ENCODE assay signal across 32 cellular contexts in genomic region chr9:135608999-135609317, GRCh38. TPM values are rescaled to one million over a fixed set of nuclear protein-coding genes. Genes with fewer than 3 reads are reported as not detected.
"Had no signal": no experiment of that assay in that cellular context is flagged by ENCODE, and none has a peak within 500 bp of the region (broad histone marks: within the 10 kb centered on the region; RNA-seq: fewer than 3 reads in every experiment).

No MANE protein-coding gene starts in this region.

- H3K9me3 ChIP-seq: heart left ventricle, pancreas, prostate gland, testis, tibial nerve had no signal

- H3K4me1 ChIP-seq: heart left ventricle, neural progenitor cell, pancreas, prostate gland, testis, tibial nerve had no signal

- ATAC-seq: heart left ventricle; left colon; naive thymus-derived CD8-positive, alpha-beta T cell; pancreas; sciatic nerve; stimulated activated naive B cell treated with anti-CD40 and anti-IgM and Interleukin-4, amounts not matched to agents 10 μg/mL and 1 μg/mL and 100 μg/mL, for 72 hours; stimulated activated naive CD8-positive, alpha-beta T cell treated with anti-CD3 and anti-CD28 coated beads, Interleukin-15, amount 100 ng/mL, for 72 hours had no signal

- H3K4me3 Mint-ChIP-seq: central memory CD8-positive, alpha-beta T cell; naive thymus-derived CD8-positive, alpha-beta T cell; neural progenitor cell; stimulated activated naive B cell treated with anti-CD40 and anti-IgM and Interleukin-4, amounts not matched to agents 10 μg/mL and 1 μg/mL and 100 μg/mL, for 72 hours; stimulated activated naive CD8-positive, alpha-beta T cell treated with anti-CD3 and anti-CD28 coated beads, Interleukin-15, amount 100 ng/mL, for 72 hours had no signal

- H3K27me3 ChIP-seq: neural progenitor cell, pancreas, testis had no signal

- H3K27ac ChIP-seq: dorsolateral prefrontal cortex, heart left ventricle, neural progenitor cell, pancreas, prostate gland, skin epidermis, testis, tibial nerve had no signal

- H3K36me3 ChIP-seq: heart left ventricle, neural progenitor cell, pancreas, prostate gland, tibial nerve had no signal

- DNase-seq: cortex of kidney; effector CD8-positive, alpha-beta T cell; hippocampal formation; kidney; left colon; mammary epithelial cell; nucleus accumbens; retina; stimulated activated CD4-positive, alpha-beta T cell treated with anti-CD3 and anti-CD28 coated beads, Interleukin-2, amount 100 ng/mL, for 24 hours; stimulated activated CD4-positive, alpha-beta T cell treated with anti-CD3 and anti-CD28 coated beads, Interleukin-4, amount 100 ng/mL, for 4 hours; stimulated activated naive B cell treated with anti-CD40 and anti-IgM and Interleukin-4, amounts not matched to agents 10 μg/mL and 1 μg/mL and 100 μg/mL, for 72 hours; stimulated activated naive CD8-positive, alpha-beta T cell treated with anti-CD3 and anti-CD28 coated beads, Interleukin-15, amount 100 ng/mL, for 72 hours had no signal

- H3K9me3 Mint-ChIP-seq: central memory CD8-positive, alpha-beta T cell; neural progenitor cell; stimulated activated naive CD8-positive, alpha-beta T cell treated with anti-CD3 and anti-CD28 coated beads, Interleukin-15, amount 100 ng/mL, for 72 hours had no signal

- H3K4me1 Mint-ChIP-seq: central memory CD8-positive, alpha-beta T cell; neural progenitor cell; stimulated activated naive CD8-positive, alpha-beta T cell treated with anti-CD3 and anti-CD28 coated beads, Interleukin-15, amount 100 ng/mL, for 72 hours had no signal

- H3K4me3 ChIP-seq: dorsolateral prefrontal cortex, heart left ventricle, neural progenitor cell, pancreas, prostate gland, skin epidermis, testis, tibial nerve had no signal

- H3K36me3 Mint-ChIP-seq: naive thymus-derived CD8-positive, alpha-beta T cell; neural progenitor cell; stimulated activated naive B cell treated with anti-CD40 and anti-IgM and Interleukin-4, amounts not matched to agents 10 μg/mL and 1 μg/mL and 100 μg/mL, for 72 hours had no signal

- H3K27ac Mint-ChIP-seq: naive thymus-derived CD8-positive, alpha-beta T cell; neural progenitor cell; stimulated activated naive B cell treated with anti-CD40 and anti-IgM and Interleukin-4, amounts not matched to agents 10 μg/mL and 1 μg/mL and 100 μg/mL, for 72 hours; stimulated activated naive CD8-positive, alpha-beta T cell treated with anti-CD3 and anti-CD28 coated beads, Interleukin-15, amount 100 ng/mL, for 72 hours had no signal

RNA-seq across cellular contexts. Expression of gene GLT6D1, which starts 30.4 kb away (rescaled TPM):
- total RNA-seq: dorsolateral prefrontal cortex; fibroblast of lung; frontal cortex; glomerular endothelial cell; heart left ventricle; kidney; left colon; liver; mammary epithelial cell; mesenteric fat pad; mononuclear cell; naive thymus-derived CD8-positive, alpha-beta T cell; pancreas; prostate gland; sciatic nerve; subcutaneous adipose tissue; tibial nerve; urinary bladder had no signal
- polyA plus RNA-seq: esophagus; fibroblast of lung; heart left ventricle; liver; mammary epithelial cell; naive thymus-derived CD8-positive, alpha-beta T cell; urinary bladder had no signal

RNA-seq across cellular contexts. Expression of gene PAEP, which starts 47.4 kb away (rescaled TPM):
- total RNA-seq: dorsolateral prefrontal cortex; fibroblast of lung; frontal cortex; glomerular endothelial cell; heart left ventricle; kidney; left colon; liver; mammary epithelial cell; mesenteric fat pad; mononuclear cell; naive thymus-derived CD8-positive, alpha-beta T cell; pancreas; sciatic nerve; subcutaneous adipose tissue; testis; tibial nerve; urinary bladder had no signal
- polyA plus RNA-seq: esophagus; fibroblast of lung; heart left ventricle; liver; mammary epithelial cell; naive thymus-derived CD8-positive, alpha-beta T cell; pancreas; urinary bladder had no signal

RNA-seq across cellular contexts. Expression of gene LCN9, which starts 54.2 kb away (rescaled TPM):
- total RNA-seq: fibroblast of lung; frontal cortex; glomerular endothelial cell; heart left ventricle; kidney; left colon; liver; mammary epithelial cell; mesenteric fat pad; mononuclear cell; naive thymus-derived CD8-positive, alpha-beta T cell; pancreas; prostate gland; sciatic nerve; subcutaneous adipose tissue; tibial nerve; urinary bladder had no signal
- polyA plus RNA-seq: esophagus; fibroblast of lung; heart left ventricle; liver; mammary epithelial cell; naive thymus-derived CD8-positive, alpha-beta T cell; pancreas; urinary bladder had no signal
